In the genomic region with DNA sequence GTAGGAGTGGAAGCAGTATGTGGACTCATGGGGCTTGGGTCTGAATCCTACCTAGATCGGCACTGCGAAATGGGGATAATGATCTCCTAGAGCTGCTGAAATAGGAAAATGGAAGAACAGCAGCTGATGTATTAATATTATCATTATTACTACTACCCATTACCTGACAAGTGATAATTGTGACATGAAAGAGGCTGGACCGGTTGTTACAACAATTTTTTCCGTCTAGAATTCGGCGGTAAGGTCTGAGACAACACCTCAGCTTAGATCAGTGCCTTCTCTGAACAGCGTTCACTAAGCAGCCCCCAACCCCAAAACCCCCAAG, we compare ENCODE assay signal across 8 cellular contexts. TPM values are rescaled to one million over a fixed set of nuclear protein-coding genes. Genes with fewer than 3 reads are reported as not detected.
DNase-seq lines count a peak whose midpoint lies in the region; ATAC-seq and TF ChIP-seq lines count a peak whose summit lies in the region.
"Not testable (repeated sequence)": the region's sequence is repeated elsewhere in the genome, so short reads cannot be mapped to it uniquely, and the experiment has no call there.

No MANE protein-coding gene starts in this region.

- peak overlapping the region; percentile 74 for H3K27ac Mint-ChIP-seq in activated T-helper 1 cell treated with anti-CD3 and anti-CD28 coated beads, Interleukin-12 subunit alpha, Interleukin-12 subunit beta, Interleukin-2, Interleukin-4 antibody, amounts not matched to agents 30 ng/mL and 10 ng/mL and 1 ng/mL, durations not matched to agents 14 hours and 24 hours and 36 hours
- peak overlapping the region; percentile 77 to 84 for H3K27ac Mint-ChIP-seq in natural killer cell
- H3K27ac Mint-ChIP-seq in stimulated activated naive CD8-positive, alpha-beta T cell treated with anti-CD3 and anti-CD28 coated beads, Interleukin-15, Interleukin-2, amounts not matched to agents 100 ng/mL and 50 ng/mL, for 24 hours = peak overlapping the region; percentile 85

- H3K36me3 Mint-ChIP-seq in activated T-helper 1 cell treated with anti-CD3 and anti-CD28 coated beads, Interleukin-12 subunit alpha, Interleukin-12 subunit beta, Interleukin-2, Interleukin-4 antibody, amounts not matched to agents 30 ng/mL and 10 ng/mL and 1 ng/mL, durations not matched to agents 14 hours and 24 hours and 36 hours (ENCODE audit: low read depth); natural killer cell: not testable (repeated sequence)
- H3K36me3 Mint-ChIP-seq in stimulated activated naive CD8-positive, alpha-beta T cell treated with anti-CD3 and anti-CD28 coated beads, Interleukin-15, Interleukin-2, amounts not matched to agents 100 ng/mL and 50 ng/mL, for 24 hours (ENCODE audit: low read depth) = peaks cover 11% of the 10 kb centered on the region

- peak overlapping the region; percentile 93 for H3K27ac ChIP-seq in BLaER1
- peak overlapping the region; percentile 81 for H3K27ac ChIP-seq in HCT116 (ENCODE audit: low read depth, low read length)
- not testable (repeated sequence) for H3K27ac ChIP-seq in PC-3 (ENCODE audit: low read length); iPS-18a (ENCODE audit: low read length)
- peak overlapping the region; percentile 11 for H3K27ac ChIP-seq in duodenal mucosa (ENCODE audit: low read depth, low read length)

- not testable (repeated sequence) for TF ChIP-seq RAD21 in HCT116 (IDR thresholded peaks at IDR 0.05; ENCODE audit: low read depth)

- CTCF ChIA-PET in HCT116 (lab: Charles Lee); PC-3 (lab: Charles Lee): not testable (repeated sequence)

- H3K36me3 ChIP-seq in BLaER1; HCT116 (ENCODE audit: control insufficient read depth in 1 of 2, insufficient read depth in 2 of 2, low read length in 2 of 2); PC-3 (ENCODE audit: low read depth, low read length); duodenal mucosa (ENCODE audit: control insufficient read depth in 1 of 2, insufficient read depth in 2 of 2, low read length in 2 of 2); iPS-18a (ENCODE audit: control insufficient read depth, low read depth, low read length): not testable (repeated sequence)

- intact Hi-C loops in HCT116 (cut with micrococcal nuclease) = loop anchor here (10.0 kb wide), 1 partner anchor 51 kb away; no protein-coding TSS in a partner anchor
- intact Hi-C loops in PC-3 (cut with micrococcal nuclease); natural killer cell (cut with micrococcal nuclease): not testable (repeated sequence)
- intact Hi-C loops in activated T-helper 1 cell treated with anti-CD3 and anti-CD28 coated beads, Interleukin-12 subunit alpha, Interleukin-12 subunit beta, Interleukin-2, Interleukin-4 antibody, amounts not matched to agents 30 ng/mL and 10 ng/mL and 1 ng/mL, durations not matched to agents 14 hours and 24 hours and 36 hours (cut with micrococcal nuclease) = loop anchor here (2.0 kb wide), 1 partner anchor 83 kb away; the partner anchor contains the start of gene NTAN1

- POLR2A ChIA-PET in HCT116 (lab: Charles Lee); PC-3 (lab: Charles Lee; ENCODE audit: unreplicated experiment): not testable (repeated sequence)

- H2AFZ ChIP-seq in HCT116 (ENCODE audit: low read depth, low read length, poor library complexity, severe bottlenecking) (peak overlapping the region; percentile 77), PC-3 (ENCODE audit: low read length) (peak overlapping the region; percentile 89)

- DNase-seq in HCT116 (ENCODE audit: low read depth, low spot score); activated T-helper 1 cell treated with anti-CD3 and anti-CD28 coated beads, Interleukin-12 subunit alpha, Interleukin-12 subunit beta, Interleukin-2, Interleukin-4 antibody, amounts not matched to agents 30 ng/mL and 10 ng/mL and 1 ng/mL, durations not matched to agents 14 hours and 24 hours and 36 hours (ENCODE audit: low spot score); natural killer cell: not testable (repeated sequence)
- peak; percentile 66 for DNase-seq in PC-3

- not testable (repeated sequence) for H3K27me3 Mint-ChIP-seq in activated T-helper 1 cell treated with anti-CD3 and anti-CD28 coated beads, Interleukin-12 subunit alpha, Interleukin-12 subunit beta, Interleukin-2, Interleukin-4 antibody, amounts not matched to agents 30 ng/mL and 10 ng/mL and 1 ng/mL, durations not matched to agents 14 hours and 24 hours and 36 hours (ENCODE audit: insufficient read depth); natural killer cell (ENCODE audit: low read depth in 2 of 2); stimulated activated naive CD8-positive, alpha-beta T cell treated with anti-CD3 and anti-CD28 coated beads, Interleukin-15, Interleukin-2, amounts not matched to agents 100 ng/mL and 50 ng/mL, for 24 hours

- H3K27me3 ChIP-seq in BLaER1; HCT116 (ENCODE audit: insufficient read depth, low read length); PC-3 (ENCODE audit: low read length); duodenal mucosa (ENCODE audit: control insufficient read depth in 1 of 2, insufficient read depth in 2 of 2, low read length in 2 of 2); iPS-18a (ENCODE audit: control insufficient read depth, insufficient read depth, low read length): not testable (repeated sequence)

- ATAC-seq in HCT116 = peak; percentile 6
- peak; percentile 1; the same call in 1 of the 2 replicates for ATAC-seq in PC-3
- not testable (repeated sequence) for ATAC-seq in natural killer cell

- H3K9me3 ChIP-seq in BLaER1; HCT116 (ENCODE audit: control insufficient read depth in 1 of 2, insufficient read depth in 1 of 2, low read depth in 1 of 2, low read length in 2 of 2); PC-3 (ENCODE audit: low read length); duodenal mucosa (ENCODE audit: control insufficient read depth in 1 of 2, low read length in 2 of 2); iPS-18a (ENCODE audit: control insufficient read depth, low read depth, low read length): not testable (repeated sequence)

- not testable (repeated sequence) for H3F3A ChIP-seq in PC-3 (ENCODE audit: low read length, unreplicated experiment)

- peak overlapping the region; percentile 100 for H3K4me2 ChIP-seq in BLaER1
- H3K4me2 ChIP-seq in HCT116 (ENCODE audit: low read length) = peak overlapping the region; percentile 100
- peak overlapping the region; percentile 87 for H3K4me2 ChIP-seq in PC-3 (ENCODE audit: low read length)

- RAD21 ChIA-PET in HCT116 (lab: Charles Lee; ENCODE audit: low non-redundant PET in 1 of 2, low total read pairs in 2 of 2, uncharacterized antibody in 2 of 2, unreplicated experiment in 2 of 2) = not testable (repeated sequence)

- peaks cover 13% of the 10 kb centered on the region for H3K4me1 Mint-ChIP-seq in activated T-helper 1 cell treated with anti-CD3 and anti-CD28 coated beads, Interleukin-12 subunit alpha, Interleukin-12 subunit beta, Interleukin-2, Interleukin-4 antibody, amounts not matched to agents 30 ng/mL and 10 ng/mL and 1 ng/mL, durations not matched to agents 14 hours and 24 hours and 36 hours (ENCODE audit: low read depth)
- not testable (repeated sequence) for H3K4me1 Mint-ChIP-seq in natural killer cell
- peaks cover 22% of the 10 kb centered on the region for H3K4me1 Mint-ChIP-seq in stimulated activated naive CD8-positive, alpha-beta T cell treated with anti-CD3 and anti-CD28 coated beads, Interleukin-15, Interleukin-2, amounts not matched to agents 100 ng/mL and 50 ng/mL, for 24 hours (ENCODE audit: low read depth)

- not testable (repeated sequence) for H3K9me3 Mint-ChIP-seq in activated T-helper 1 cell treated with anti-CD3 and anti-CD28 coated beads, Interleukin-12 subunit alpha, Interleukin-12 subunit beta, Interleukin-2, Interleukin-4 antibody, amounts not matched to agents 30 ng/mL and 10 ng/mL and 1 ng/mL, durations not matched to agents 14 hours and 24 hours and 36 hours; natural killer cell; stimulated activated naive CD8-positive, alpha-beta T cell treated with anti-CD3 and anti-CD28 coated beads, Interleukin-15, Interleukin-2, amounts not matched to agents 100 ng/mL and 50 ng/mL, for 24 hours

- H3K9ac ChIP-seq in BLaER1 = peak overlapping the region; percentile 96
- peak overlapping the region; percentile 93 for H3K9ac ChIP-seq in HCT116 (ENCODE audit: low read length)
- H3K9ac ChIP-seq in PC-3 (ENCODE audit: low read length) = peak overlapping the region; percentile 93
- peak overlapping the region; percentile 39 to 65 for H3K9ac ChIP-seq in duodenal mucosa (ENCODE audit: low read depth in 1 of 2, low read length in 2 of 2)
- H3K9ac ChIP-seq in iPS-18a (ENCODE audit: low read length) = peak overlapping the region; percentile 84

- not testable (repeated sequence) for TF ChIP-seq CTCF in HCT116 (IDR thresholded peaks at IDR 0.05 in 2 of 3, conservative IDR thresholded peaks at IDR 0.05 in 1 of 3; ENCODE audit: borderline replicate concordance in 1 of 3, insufficient read depth in 1 of 3, low read depth in 2 of 3, low read length in 2 of 3); PC-3 (conservative IDR thresholded peaks at IDR 0.05; ENCODE audit: low read depth, low read length); natural killer cell (IDR thresholded peaks at IDR 0.05)

- H3K79me2 ChIP-seq in HCT116 (ENCODE audit: insufficient read depth, low read length) (peaks cover 39% of the 10 kb centered on the region), PC-3 (ENCODE audit: low read length) (peaks cover 40% of the 10 kb centered on the region)

- TF ChIP-seq POLR2A in HCT116 (IDR thresholded peaks at IDR 0.05; ENCODE audit: borderline replicate concordance, extremely low read depth, insufficient read depth, insufficient read length) = not testable (repeated sequence)

- H3K4me1 ChIP-seq in BLaER1 (peaks cover 30% of the 10 kb centered on the region), HCT116 (ENCODE audit: control insufficient read depth in 1 of 2, insufficient read depth in 2 of 2, low read length in 2 of 2) (peaks cover 5 to 20% of the 10 kb centered on the region in 2 experiments; a peak in 3 of 4 replicates), duodenal mucosa (ENCODE audit: control insufficient read depth in 1 of 2, insufficient read depth in 2 of 2, low read length in 2 of 2) (peaks cover 11 to 24% of the 10 kb centered on the region in 2 donors)
- H3K4me1 ChIP-seq in PC-3 (ENCODE audit: insufficient read depth, low read length); iPS-18a (ENCODE audit: control insufficient read depth, low read depth, low read length): not testable (repeated sequence)

- H3K4me3 ChIP-seq in BLaER1 (peak overlapping the region; percentile 90), HCT116 (replicated peaks in 1 of 2; ENCODE audit: low read depth in 1 of 2, low read length in 2 of 2) (peak overlapping the region; percentile 71 to 99), PC-3 (ENCODE audit: low read length) (peak overlapping the region; percentile 77), duodenal mucosa (ENCODE audit: low read depth in 1 of 2, low read length in 2 of 2) (peak overlapping the region; percentile 77 to 95), iPS-18a (ENCODE audit: low read length) (peak overlapping the region; percentile 74)

- not testable (repeated sequence) for BruUV-seq in HCT116 (replicated peaks; lab: Mats Ljungman, UMichigan); PC-3 (replicated peaks; lab: Mats Ljungman, UMichigan)

- peak overlapping the region; percentile 85 for H3K4me3 Mint-ChIP-seq in activated T-helper 1 cell treated with anti-CD3 and anti-CD28 coated beads, Interleukin-12 subunit alpha, Interleukin-12 subunit beta, Interleukin-2, Interleukin-4 antibody, amounts not matched to agents 30 ng/mL and 10 ng/mL and 1 ng/mL, durations not matched to agents 14 hours and 24 hours and 36 hours
- peak overlapping the region; percentile 85 for H3K4me3 Mint-ChIP-seq in natural killer cell
- H3K4me3 Mint-ChIP-seq in stimulated activated naive CD8-positive, alpha-beta T cell treated with anti-CD3 and anti-CD28 coated beads, Interleukin-15, Interleukin-2, amounts not matched to agents 100 ng/mL and 50 ng/mL, for 24 hours = peak overlapping the region; percentile 90

- H3K9me2 ChIP-seq in HCT116 (ENCODE audit: insufficient read depth); PC-3 (replicated peaks; ENCODE audit: low read length): not testable (repeated sequence)

- peaks cover 44% of the 10 kb centered on the region for H4K20me1 ChIP-seq in BLaER1
- H4K20me1 ChIP-seq in HCT116 (ENCODE audit: insufficient read depth); PC-3 (ENCODE audit: low read length): not testable (repeated sequence)

RNA-seq across cellular contexts. Expression of gene PDXDC1, which starts 0.5 kb away (rescaled TPM):
- total RNA-seq in HCT116 (2021; ENCODE audit: unreplicated experiment) (94.3 TPM), PC-3 (2014; rRNA removed) (62.6 and 75.4 TPM in 2 replicates), natural killer cell (10 to 100 TPM; 72.7 to 88.2 (median 75.1) TPM)
- polyA plus RNA-seq in HCT116 (2012) = 59.8 and 65.3 TPM in 2 replicates
- 63.6 and 64.3 TPM in 2 replicates for total RNA-seq in activated T-helper 1 cell treated with anti-CD3 and anti-CD28 coated beads, Interleukin-12 subunit alpha, Interleukin-12 subunit beta, Interleukin-2, Interleukin-4 antibody, amounts not matched to agents 30 ng/mL and 10 ng/mL and 1 ng/mL, durations not matched to agents 14 hours and 24 hours and 36 hours

RNA-seq across cellular contexts. Expression of gene NPIPA1, which starts 37.0 kb away (rescaled TPM):
- 93.4 TPM for total RNA-seq in HCT116 (2021; ENCODE audit: unreplicated experiment)
- polyA plus RNA-seq in HCT116 (2012) = 96.0 and 109 TPM in 2 replicates
- total RNA-seq in PC-3 (2014; rRNA removed) = 10.9 and 16.8 TPM in 2 replicates
- 101 and 105 TPM in 2 replicates for total RNA-seq in activated T-helper 1 cell treated with anti-CD3 and anti-CD28 coated beads, Interleukin-12 subunit alpha, Interleukin-12 subunit beta, Interleukin-2, Interleukin-4 antibody, amounts not matched to agents 30 ng/mL and 10 ng/mL and 1 ng/mL, durations not matched to agents 14 hours and 24 hours and 36 hours
- total RNA-seq in natural killer cell = 100 to 1,000 TPM; 123 to 136 (median 124) TPM
